Comparison of ENCODE assay signal across 7 cellular contexts in the genomic region with DNA sequence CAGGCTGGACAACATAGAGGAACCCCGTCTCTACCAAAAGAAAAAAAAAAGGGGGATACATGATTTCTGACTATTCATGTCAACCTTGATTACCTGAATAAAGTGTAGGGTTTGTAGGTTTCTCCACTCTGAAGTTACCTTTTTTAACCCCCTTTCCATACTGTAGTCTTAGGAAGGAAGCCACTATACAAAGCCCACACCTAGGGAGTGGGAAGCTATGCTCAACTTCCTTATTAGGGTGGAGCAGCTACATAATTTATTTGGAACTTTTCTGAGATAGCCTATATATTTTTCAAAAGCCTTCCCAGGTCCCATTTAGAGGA. TPM values are rescaled to one million over a fixed set of nuclear protein-coding genes. Genes with fewer than 3 reads are reported as not detected.
DNase-seq lines count a peak whose midpoint lies in the region; ATAC-seq and TF ChIP-seq lines count a peak whose summit lies in the region.

No MANE protein-coding gene starts in this region.

- no peaks in the 10 kb centered on the region for H3K36me3 Mint-ChIP-seq in activated naive CD8-positive, alpha-beta T cell

- H3K4me1 Mint-ChIP-seq in activated naive CD8-positive, alpha-beta T cell (ENCODE audit: low read depth) = peaks cover 28% of the 10 kb centered on the region

- TF ChIP-seq CTCF in HL-60 (IDR thresholded peaks at IDR 0.05; ENCODE audit: insufficient read depth, low read length) (no peak), stomach (IDR thresholded peaks at IDR 0.05) (no peak)

- peaks cover 0 to 19% (median 11%) of the 10 kb centered on the region in 4 donors for H3K36me3 ChIP-seq in stomach

- no peaks in the 10 kb centered on the region for H3K9me3 Mint-ChIP-seq in activated naive CD8-positive, alpha-beta T cell (ENCODE audit: low read depth)

- H3K27ac ChIP-seq in HL-60 (replicated peaks) (peak overlapping the region; percentile 88), stomach (peak overlapping the region; percentile 88 to 98 (median 91))

- H3K27ac Mint-ChIP-seq in activated naive CD8-positive, alpha-beta T cell = peak overlapping the region; percentile 97

- H3K27me3 ChIP-seq in HL-60 (ENCODE audit: insufficient read depth, poor library complexity, severe bottlenecking) (no peaks in the 10 kb centered on the region), stomach (no peaks in the 10 kb centered on the region)

- peaks cover 19 to 48% (median 33%) of the 10 kb centered on the region in 4 donors for H3K4me1 ChIP-seq in stomach

- TF ChIP-seq EP300 in stomach (IDR thresholded peaks at IDR 0.05) = no peak

- 0 to 3% (median 0%) methylated on average over 1 of the region's 1 CpG for WGBS in stomach, 5 donors

- H3K4me3 Mint-ChIP-seq in activated naive CD8-positive, alpha-beta T cell = peak overlapping the region; percentile 99

- no peaks in the 10 kb centered on the region for H3K27me3 Mint-ChIP-seq in activated naive CD8-positive, alpha-beta T cell

- H3K9me3 ChIP-seq in iPS-18c (ENCODE audit: control insufficient read depth, insufficient read depth, low read length) (no peaks in the 10 kb centered on the region), stomach (no peaks in the 10 kb centered on the region)

- ATAC-seq in HG02798 (IDR thresholded peaks at IDR 0.05; ENCODE audit: poor library complexity, unreplicated experiment) (no peak), GM18498 (IDR thresholded peaks at IDR 0.05; ENCODE audit: unreplicated experiment) (no peak)

- intact Hi-C loops in stomach (cut with DNase I; ENCODE audit: low total_unique reads) = no loop called here

- H3K4me3 ChIP-seq in HL-60 (replicated peaks; ENCODE audit: insufficient read depth, low read length) (peak overlapping the region; percentile 99), iPS-18c (ENCODE audit: insufficient read depth, low read depth, low read length) (peak overlapping the region; percentile 92), stomach (peak overlapping the region; percentile 93 to 100 (median 98))

- TF ChIP-seq POLR2A in stomach (IDR thresholded peaks at IDR 0.05) = no peak

- DNase-seq in HL-60 (ENCODE audit: low read depth in 1 of 2, low spot score in 1 of 2) (peak; percentile 17 to 44), stomach (no peak), NCI-H526 (lab: John Stamatoyannopoulos, UW) (no peak)

RNA-seq across cellular contexts. Expression of a gene that starts 0.6 kb away (rescaled TPM):
- 100 to 1,000 TPM in 2 of 5 donors, 10 to 100 TPM in 3; 22.2 to 284 (median 58.7) TPM for total RNA-seq in stomach
- polyA plus RNA-seq in stomach = 100 to 1,000 TPM; 101 to 150 (median 133) TPM

RNA-seq across cellular contexts. Expression of a gene that starts 9.4 kb away (rescaled TPM):
- total RNA-seq in stomach = 10 to 100 TPM; 15.6 to 74.1 (median 57.6) TPM
- 10 to 100 TPM; 13.7 to 26.9 (median 26.1) TPM for polyA plus RNA-seq in stomach

Comparison
In these comparisons a context has a peak if more than half of its experiments do, and no peak if none do; other contexts are left out.
1. DNase-seq: peak in HL-60 (2 of 2); none in stomach (single experiment) and NCI-H526 (0 of 2).
2. Peak in every context shown above with its lines, with median percentiles within 50 percentile points of each other: H3K4me3 ChIP-seq.